8 cellular contexts compared by ENCODE assay signal in genomic region chr5:73451218-73452130, GRCh38. TPM values are rescaled to one million over a fixed set of nuclear protein-coding genes. Genes with fewer than 3 reads are reported as not detected.
DNase-seq lines count a peak whose midpoint lies in the region; ATAC-seq, FAIRE-seq and TF ChIP-seq lines count a peak whose summit lies in the region.

No MANE protein-coding gene starts in this region.

- H4K20me1 ChIP-seq in GM12878 (ENCODE audit: control insufficient read depth, insufficient read depth) = no peaks in the 10 kb centered on the region

- no peak overlapping the region for H2AFZ ChIP-seq in GM12878 (ENCODE audit: control insufficient read depth, low read depth, low read length)

- no peaks in the 10 kb centered on the region for H3K79me2 ChIP-seq in GM12878 (ENCODE audit: control insufficient read depth, insufficient read depth, low read length)

- TF ChIP-seq RAD21 in GM12878 (IDR thresholded peaks at IDR 0.05; ENCODE audit: insufficient read depth, low read depth, low read length) = peak; percentile 55

- CTCF ChIA-PET in GM12878 (lab: Yijun Ruan, JAX) = interaction anchor here (0.6 to 1.4 kb wide), 13 partner anchors 21 to 497 kb away, joined by 3 to 8 read pairs (median 3); no protein-coding TSS in a partner anchor

- intact Hi-C loops in GM12878 (cut with micrococcal nuclease; ENCODE audit: unreplicated experiment) (loop anchor here (2.0 to 5.0 kb wide), 4 partner anchors 159 to 494 kb away; partner anchors contain the start of gene FCHO2), kidney (cut with DNase I) (loop anchor here (10.0 kb wide), 1 partner anchor 147 kb away; no protein-coding TSS in a partner anchor)

- H3K9ac ChIP-seq in GM12878 (ENCODE audit: control insufficient read depth, insufficient read depth, low read length) (no peak overlapping the region), kidney (ENCODE audit: low read length in 2 of 2) (no peak overlapping the region)

- H3K27me3 Mint-ChIP-seq in CD4-positive, CD25-positive, alpha-beta regulatory T cell = peaks cover 87% of the 10 kb centered on the region

- peaks cover 0 to 28% (median 11%) of the 10 kb centered on the region in 4 donors for H3K4me1 Mint-ChIP-seq in CD4-positive, CD25-positive, alpha-beta regulatory T cell

- no peak for TF ChIP-seq POLR2A in GM12878 (IDR thresholded peaks at IDR 0.05; ENCODE audit: low read depth, low read length)

- SMC1A ChIA-PET in GM12878 (lab: Charles Lee; ENCODE audit: uncharacterized antibody, unreplicated experiment) = interaction anchor here (0.7 kb wide), 1 partner anchor 370 kb away, joined by 3 read pairs; no protein-coding TSS in a partner anchor

- ATAC-seq in CD4-positive, CD25-positive, alpha-beta regulatory T cell (ENCODE audit: low read depth in 2 of 2) = peak in 1 of 2 donors; percentile 36
- ATAC-seq in HG03159 (IDR thresholded peaks at IDR 0.05; ENCODE audit: unreplicated experiment) = peak; percentile 43
- peak; percentile 84 for ATAC-seq in GM12878
- no peak for ATAC-seq in GM21737 (IDR thresholded peaks at IDR 0.05; ENCODE audit: unreplicated experiment)
- no peak for ATAC-seq in GM21619 (IDR thresholded peaks at IDR 0.05; ENCODE audit: unreplicated experiment)

- 7% methylated on average over 63 of the region's 70 CpGs for WGBS in GM12878 (ENCODE audit: insufficient coverage, insufficient replicate concordance, low lambda C conversion rate, missing lambda C conversion rate)

- DNase-seq in CD4-positive, CD25-positive, alpha-beta regulatory T cell = peak; percentile 25 to 66 (median 57)
- DNase-seq in T1000 (lab: John Stamatoyannopoulos, UW) (peak; percentile 66), GM12878 (ENCODE audit: low read depth, low spot score) (no peak), kidney (peak; percentile 91)
- peak; percentile 61 for DNase-seq in stimulated activated CD4-positive, alpha-beta T cell treated with anti-CD3 and anti-CD28 coated beads, Interleukin-4, amount 100 ng/mL, for 24 hours

- no TSS peak for BruUV-seq in GM12878 (replicated peaks; lab: Mats Ljungman, UMichigan)

- peaks cover 58% of the 10 kb centered on the region for H3K27me3 ChIP-seq in CD4-positive, CD25-positive, alpha-beta regulatory T cell (ENCODE audit: control insufficient read depth, insufficient read depth, low read length)
- peaks cover 6 to 31% of the 10 kb centered on the region in 2 experiments for H3K27me3 ChIP-seq in GM12878 (replicated peaks in 1 of 2; ENCODE audit: control insufficient read depth in 2 of 2, insufficient read depth in 2 of 2, low read length in 1 of 2)

- peaks cover 0 to 13% (median 4%) of the 10 kb centered on the region in 7 donors for H3K9me3 Mint-ChIP-seq in CD4-positive, CD25-positive, alpha-beta regulatory T cell

- no peak overlapping the region for H3K4me3 ChIP-seq in CD4-positive, CD25-positive, alpha-beta regulatory T cell (ENCODE audit: low read depth, low read length)
- H3K4me3 ChIP-seq in GM12878 = no peak overlapping the region
- H3K4me3 ChIP-seq in kidney (ENCODE audit: low read length in 2 of 2) = peak overlapping the region in 1 of 2 donors; percentile 22

- peaks cover 21% of the 10 kb centered on the region for H3K4me1 ChIP-seq in CD4-positive, CD25-positive, alpha-beta regulatory T cell (ENCODE audit: control insufficient read depth, insufficient read depth, low read length, poor library complexity, severe bottlenecking)
- H3K4me1 ChIP-seq in GM12878 (ENCODE audit: control insufficient read depth, insufficient read depth, low read length) (no peaks in the 10 kb centered on the region), kidney (ENCODE audit: control insufficient read depth in 1 of 2, insufficient read depth in 1 of 2, low read depth in 1 of 2, low read length in 2 of 2) (peaks cover 0 to 4% of the 10 kb centered on the region in 2 donors)

- TF ChIP-seq EP300 in GM12878 (IDR thresholded peaks at IDR 0.05; ENCODE audit: borderline replicate concordance in 1 of 2, control insufficient read depth in 1 of 2, low read depth in 2 of 2, low read length in 2 of 2) = no peak

- no peaks in the 10 kb centered on the region for H3K36me3 Mint-ChIP-seq in CD4-positive, CD25-positive, alpha-beta regulatory T cell

- POLR2A ChIA-PET in GM12878 (lab: Charles Lee) = no interaction called here

- peaks cover 12 to 18% of the 10 kb centered on the region in 2 experiments for H3K9me3 ChIP-seq in CD4-positive, CD25-positive, alpha-beta regulatory T cell (ENCODE audit: control insufficient read depth in 2 of 2, low read length in 2 of 2)
- H3K9me3 ChIP-seq in GM12878 (replicated peaks; ENCODE audit: control insufficient read depth, insufficient read depth, low read length) (peaks cover 2% of the 10 kb centered on the region; the same call in 2 of the 3 replicates), kidney (ENCODE audit: control insufficient read depth in 1 of 2, low read length in 2 of 2) (peaks cover 0 to 2% of the 10 kb centered on the region in 2 donors)

- no peaks in the 10 kb centered on the region for H3K36me3 ChIP-seq in CD4-positive, CD25-positive, alpha-beta regulatory T cell (ENCODE audit: control insufficient read depth, insufficient read depth, low read length)
- H3K36me3 ChIP-seq in GM12878 (ENCODE audit: control insufficient read depth in 2 of 2, insufficient read depth in 2 of 2, low read length in 1 of 2) (no peaks in the 10 kb centered on the region), kidney (ENCODE audit: control insufficient read depth in 1 of 2, insufficient read depth in 2 of 2, low read length in 2 of 2) (no peaks in the 10 kb centered on the region)

- no peak for FAIRE-seq in GM12878 (lab: Jason Lieb, UNC)
- FAIRE-seq in kidney (lab: Jason Lieb, UNC) = no peak

- H3K27ac Mint-ChIP-seq in CD4-positive, CD25-positive, alpha-beta regulatory T cell = peak overlapping the region in 2 of 3 donors; percentile 30 to 93

- in situ Hi-C loops in GM12878 (cut with MboI) = no loop called here

- RAD21 ChIA-PET in GM12878 (lab: Charles Lee; ENCODE audit: unreplicated experiment) = interaction anchor here (1.0 to 1.4 kb wide), 2 partner anchors 236 to 369 kb away, joined by 3 to 8 read pairs; no protein-coding TSS in a partner anchor

- peak overlapping the region; percentile 6 to 36 (median 8) for H3K4me3 Mint-ChIP-seq in CD4-positive, CD25-positive, alpha-beta regulatory T cell

- H3K4me2 ChIP-seq in GM12878 (ENCODE audit: control insufficient read depth, insufficient read depth) = 0 out of 2 replicates have a peak overlapping the region, but pooled peaks have one; percentile 47

- peak; percentile 63 to 75 (median 75); a peak in 5 of 6 replicates for TF ChIP-seq CTCF in GM12878 (IDR thresholded peaks at IDR 0.05 in 2 of 3, conservative IDR thresholded peaks at IDR 0.05 in 1 of 3; ENCODE audit: control insufficient read depth in 2 of 3, extremely low read depth in 1 of 3, insufficient read depth in 1 of 3, low read depth in 3 of 3, low read length in 3 of 3)
- peak; percentile 70 for TF ChIP-seq CTCF in kidney (IDR thresholded peaks at IDR 0.05; ENCODE audit: borderline replicate concordance, extremely low read depth, insufficient read depth)

- H3K27ac ChIP-seq in CD4-positive, CD25-positive, alpha-beta regulatory T cell (ENCODE audit: insufficient read depth, low read length, poor library complexity, severe bottlenecking) = no peak overlapping the region
- H3K27ac ChIP-seq in GM12878 (ENCODE audit: control insufficient read depth, insufficient read depth) = no peak overlapping the region
- H3K27ac ChIP-seq in kidney (ENCODE audit: low read depth in 2 of 2, low read length in 2 of 2) = no peak overlapping the region

RNA-seq across cellular contexts. Expression of gene FOXD1, which starts 2.9 kb away (rescaled TPM):
- total RNA-seq in CD4-positive, CD25-positive, alpha-beta regulatory T cell = not detected
- under 1 TPM in 1 of 4 donors, not detected in 3; 0.07 TPM for polyA plus RNA-seq in CD4-positive, CD25-positive, alpha-beta regulatory T cell
- not detected in 2 replicates for total RNA-seq in GM12878 (2013; cell fraction: nucleolus; rRNA removed)
- not detected in 2 replicates for total RNA-seq in GM12878 (2014; rRNA removed)
- total RNA-seq in GM12878 (2014; rRNA removed; fragmentation: Illumina TruSeq; extraction: Trizol) = not detected in 2 replicates
- total RNA-seq in GM12878 (2021) = not detected in 2 replicates
- not detected for polyA plus RNA-seq in GM12878 (2011; ENCODE audit: low read depth)
- polyA plus RNA-seq in GM12878 (2011; rRNA removed) = not detected in 2 replicates
- polyA plus RNA-seq in GM12878 (2011; cell fraction: cytosol; rRNA removed) = not detected in 2 replicates
- polyA plus RNA-seq in GM12878 (2011; cell fraction: nucleus; rRNA removed) = not detected in 2 replicates
- 0.04 and 0.18 TPM in 2 replicates for polyA plus RNA-seq in GM12878 (2012)
- not detected in 2 replicates for polyA plus RNA-seq in GM12878 (2014; fragmentation: Illumina TruSeq; extraction: Trizol)
- not detected for polyA plus RNA-seq in GM12878 (2014; fragmentation: Nextera tagmentation; extraction: Ambion mirVana)
- not detected in 2 replicates for polyA plus RNA-seq in GM12878 (2014; rRNA removed)
- not detected for polyA plus RNA-seq in GM12878 (2016; fragmentation: Nextera tagmentation; extraction: Ambion mirVana)
- not detected in 2 replicates for polyA minus RNA-seq in GM12878 (2011; rRNA and poly(A)+ RNA removed)
- polyA minus RNA-seq in GM12878 (2011; cell fraction: cytosol; rRNA and poly(A)+ RNA removed) = not detected in 2 replicates
- polyA minus RNA-seq in GM12878 (2011; cell fraction: nucleus; rRNA and poly(A)+ RNA removed) = not detected in 2 replicates
- 5.9 TPM for total RNA-seq in kidney
- 2.5 TPM for polyA plus RNA-seq in kidney (ENCODE audit: insufficient read depth, low read depth, low replicate concordance)

RNA-seq across cellular contexts. Expression of gene BTF3, which starts 46.8 kb away (rescaled TPM):
- 585 TPM for total RNA-seq in CD4-positive, CD25-positive, alpha-beta regulatory T cell
- 100 to 1,000 TPM; 737 to 852 (median 796) TPM for polyA plus RNA-seq in CD4-positive, CD25-positive, alpha-beta regulatory T cell
- total RNA-seq in GM12878 (2013; cell fraction: nucleolus; rRNA removed) = 66.9 and 73.7 TPM in 2 replicates
- total RNA-seq in GM12878 (2014; rRNA removed) (492 and 532 TPM in 2 replicates), GM12878 (2014; rRNA removed; fragmentation: Illumina TruSeq; extraction: Trizol) (855 and 860 TPM in 2 replicates), GM12878 (2021) (836 and 848 TPM in 2 replicates), kidney (446 TPM)
- 1,276 TPM for polyA plus RNA-seq in GM12878 (2011; ENCODE audit: low read depth)
- polyA plus RNA-seq in GM12878 (2011; rRNA removed) (807 and 1,223 TPM in 2 replicates), GM12878 (2014; fragmentation: Illumina TruSeq; extraction: Trizol) (1,650 and 1,701 TPM in 2 replicates), GM12878 (2014; fragmentation: Nextera tagmentation; extraction: Ambion mirVana) (1,000 to 10,000 TPM; 1,064 to 1,108 TPM), GM12878 (2014; rRNA removed) (830 and 886 TPM in 2 replicates), GM12878 (2016; fragmentation: Nextera tagmentation; extraction: Ambion mirVana) (100 to 1,000 TPM; 922 to 993 TPM), kidney (ENCODE audit: insufficient read depth, low read depth, low replicate concordance) (526 TPM)
- 414 and 476 TPM in 2 replicates for polyA plus RNA-seq in GM12878 (2011; cell fraction: cytosol; rRNA removed)
- 251 and 283 TPM in 2 replicates for polyA plus RNA-seq in GM12878 (2011; cell fraction: nucleus; rRNA removed)
- 1,031 and 1,134 TPM in 2 replicates for polyA plus RNA-seq in GM12878 (2012)
- polyA minus RNA-seq in GM12878 (2011; rRNA and poly(A)+ RNA removed) = 342 and 537 TPM in 2 replicates
- polyA minus RNA-seq in GM12878 (2011; cell fraction: cytosol; rRNA and poly(A)+ RNA removed) = 199 and 249 TPM in 2 replicates
- polyA minus RNA-seq in GM12878 (2011; cell fraction: nucleus; rRNA and poly(A)+ RNA removed) = 67.9 and 87.3 TPM in 2 replicates

Comparison
In these comparisons a context has a peak if more than half of its experiments do, and no peak if none do; other contexts are left out.
1. ATAC-seq: peak in HG03159 (single experiment) and GM12878 (single experiment); none in GM21737 (single experiment) and GM21619 (single experiment).